In the genomic region with DNA sequence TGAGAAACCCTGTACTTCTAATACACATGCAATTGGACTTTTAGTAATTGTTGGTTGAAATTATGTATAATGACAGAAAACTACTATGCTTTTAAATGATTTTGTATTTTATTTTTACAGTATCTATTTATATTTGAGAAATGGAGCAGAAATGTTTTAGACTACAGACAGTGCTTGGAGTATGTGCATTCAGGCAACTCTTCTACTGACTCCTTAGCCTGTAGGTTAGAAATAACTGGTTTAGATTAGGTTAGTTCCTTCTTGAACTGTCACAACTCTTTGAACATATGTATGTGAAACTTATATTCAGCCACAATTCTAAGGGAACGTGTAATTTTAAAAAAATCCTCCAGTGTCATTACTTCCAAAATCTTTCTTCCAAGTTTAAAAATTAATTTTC, we compare ENCODE assay signal across 9 cellular contexts.
DNase-seq lines count a peak whose midpoint lies in the region; ATAC-seq, FAIRE-seq and TF ChIP-seq lines count a peak whose summit lies in the region.
"Had no signal": no experiment of that assay in that cellular context is flagged by ENCODE, and none has a peak within 500 bp of the region (broad histone marks: within the 10 kb centered on the region; RNA-seq: fewer than 3 reads in every experiment).

No MANE protein-coding gene starts in this region.

- no peaks in the 10 kb centered on the region for H3K9me3 Mint-ChIP-seq in stimulated activated memory B cell treated with anti-CD40 and anti-IgM and Interleukin-4, amounts not matched to agents 10 μg/mL and 1 μg/mL and 100 μg/mL, for 72 hours
- H3K9me3 Mint-ChIP-seq in stimulated activated naive B cell treated with anti-CD40 and anti-IgM and Interleukin-4, amounts not matched to agents 10 μg/mL and 1 μg/mL and 100 μg/mL, for 72 hours: no peaks in the 10 kb centered on the region

- peaks cover 75% of the 10 kb centered on the region for H3K4me1 Mint-ChIP-seq in stimulated activated memory B cell treated with anti-CD40 and anti-IgM and Interleukin-4, amounts not matched to agents 10 μg/mL and 1 μg/mL and 100 μg/mL, for 72 hours
- H3K4me1 Mint-ChIP-seq in stimulated activated naive B cell treated with anti-CD40 and anti-IgM and Interleukin-4, amounts not matched to agents 10 μg/mL and 1 μg/mL and 100 μg/mL, for 72 hours: peaks cover 17 to 62% of the 10 kb centered on the region in 2 donors

- peak overlapping the region; percentile 96 for H3K27ac Mint-ChIP-seq in stimulated activated memory B cell treated with anti-CD40 and anti-IgM and Interleukin-4, amounts not matched to agents 10 μg/mL and 1 μg/mL and 100 μg/mL, for 72 hours
- H3K27ac Mint-ChIP-seq in stimulated activated naive B cell treated with anti-CD40 and anti-IgM and Interleukin-4, amounts not matched to agents 10 μg/mL and 1 μg/mL and 100 μg/mL, for 72 hours: no peak overlapping the region

- ATAC-seq in stimulated activated memory B cell treated with anti-CD40 and anti-IgM and Interleukin-4, amounts not matched to agents 10 μg/mL and 1 μg/mL and 100 μg/mL, for 72 hours: no peak
- ATAC-seq in stimulated activated naive B cell treated with anti-CD40 and anti-IgM and Interleukin-4, amounts not matched to agents 10 μg/mL and 1 μg/mL and 100 μg/mL, for 72 hours (replicated peaks): no peak
- ATAC-seq in HG02885 (IDR thresholded peaks at IDR 0.05; ENCODE audit: poor library complexity, unreplicated experiment): no peak

- H3K36me3 ChIP-seq in SK-N-MC (ENCODE audit: insufficient read depth, low read length): no peaks in the 10 kb centered on the region

- H3K27ac ChIP-seq in SK-N-MC: no peak overlapping the region

- no peaks in the 10 kb centered on the region for H3K27me3 Mint-ChIP-seq in stimulated activated memory B cell treated with anti-CD40 and anti-IgM and Interleukin-4, amounts not matched to agents 10 μg/mL and 1 μg/mL and 100 μg/mL, for 72 hours
- H3K27me3 Mint-ChIP-seq in stimulated activated naive B cell treated with anti-CD40 and anti-IgM and Interleukin-4, amounts not matched to agents 10 μg/mL and 1 μg/mL and 100 μg/mL, for 72 hours: no peaks in the 10 kb centered on the region

- DNase-seq in NCI-H510A treated with DMSO at 0.1 percent for 48 hours (lab: John Stamatoyannopoulos, UW) (peak; percentile 5), NCI-H510A (lab: John Stamatoyannopoulos, UW) (no peak), SK-N-MC (ENCODE audit: low read depth, low spot score) (no peak), fibroblast of mammary gland (ENCODE audit: low read depth) (no peak), D721Med (ENCODE audit: insufficient read length, low spot score) (no peak)
- DNase-seq in stimulated activated naive B cell treated with anti-CD40 and anti-IgM and Interleukin-4, amounts not matched to agents 10 μg/mL and 1 μg/mL and 100 μg/mL, for 72 hours: no peak
- DNase-seq: SHP77 had no signal

- H3K4me3 ChIP-seq in SK-N-MC (peak overlapping the region; percentile 91), fibroblast of mammary gland (ENCODE audit: control insufficient read depth, low read depth, low read length) (peak overlapping the region; percentile 94)

- peak overlapping the region; percentile 95 for H3K9ac ChIP-seq in SK-N-MC (ENCODE audit: insufficient read length)

- H3K36me3 Mint-ChIP-seq in stimulated activated memory B cell treated with anti-CD40 and anti-IgM and Interleukin-4, amounts not matched to agents 10 μg/mL and 1 μg/mL and 100 μg/mL, for 72 hours: peaks cover 10% of the 10 kb centered on the region
- H3K36me3 Mint-ChIP-seq in stimulated activated naive B cell treated with anti-CD40 and anti-IgM and Interleukin-4, amounts not matched to agents 10 μg/mL and 1 μg/mL and 100 μg/mL, for 72 hours: peaks cover 12 to 13% of the 10 kb centered on the region in 2 donors

- FAIRE-seq in D721Med (lab: Jason Lieb, UNC): no peak

- H3K4me3 Mint-ChIP-seq in stimulated activated memory B cell treated with anti-CD40 and anti-IgM and Interleukin-4, amounts not matched to agents 10 μg/mL and 1 μg/mL and 100 μg/mL, for 72 hours: peak overlapping the region; percentile 12
- H3K4me3 Mint-ChIP-seq in stimulated activated naive B cell treated with anti-CD40 and anti-IgM and Interleukin-4, amounts not matched to agents 10 μg/mL and 1 μg/mL and 100 μg/mL, for 72 hours: peak overlapping the region in 1 of 2 donors; percentile 39

- no peak for TF ChIP-seq CTCF in fibroblast of mammary gland (conservative IDR thresholded peaks at IDR 0.05; ENCODE audit: control insufficient read depth, insufficient read depth, low read depth, low read length)
- TF ChIP-seq CTCF in D721Med (IDR thresholded peaks at IDR 0.05; ENCODE audit: insufficient read depth, missing control alignments): no peak

- no peaks in the 10 kb centered on the region for H3K9me3 ChIP-seq in SK-N-MC (ENCODE audit: low read depth, low read length)
